In genomic region chr18:50281972-50282520, GRCh38 we compare ENCODE assay signal across 8 cellular contexts. TPM values are rescaled to one million over a fixed set of nuclear protein-coding genes. Genes with fewer than 3 reads are reported as not detected.
DNase-seq lines count a peak whose midpoint lies in the region; ATAC-seq and TF ChIP-seq lines count a peak whose summit lies in the region.

No MANE protein-coding gene starts in this region.

- H3K4me1 ChIP-seq in DOHH2 (ENCODE audit: control insufficient read depth, low read length) (peaks cover 36% of the 10 kb centered on the region), Panc1 (ENCODE audit: control insufficient read depth, insufficient read depth, low read length) (peaks cover 8% of the 10 kb centered on the region), esophagus squamous epithelium (peaks cover 31 to 82% (median 34%) of the 10 kb centered on the region in 3 donors), ovary (ENCODE audit: insufficient read depth) (peaks cover 13% of the 10 kb centered on the region)

- TF ChIP-seq POLR2A in esophagus squamous epithelium (IDR thresholded peaks at IDR 0.05) (no peak), ovary (IDR thresholded peaks at IDR 0.05) (no peak)

- intact Hi-C loops in Panc1 (cut with micrococcal nuclease; ENCODE audit: unreplicated experiment): loop anchor here (10.0 kb wide), 1 partner anchor 73 kb away; no protein-coding TSS in a partner anchor
- intact Hi-C loops in esophagus squamous epithelium (cut with DNase I): no loop called here
- intact Hi-C loops in ovary (cut with DNase I): loop anchor here in 1 of 4 donors (10.0 kb wide), 1 partner anchor 787 kb away; the partner anchor contains the start of gene RPL17

- H3K27ac ChIP-seq in DOHH2 (ENCODE audit: low read depth, low read length) (peak overlapping the region; percentile 77), Panc1 (ENCODE audit: low read length) (peak overlapping the region; percentile 94), esophagus squamous epithelium (peak overlapping the region; percentile 94 to 99 (median 98)), ovary (peak overlapping the region; percentile 75 to 84)

- no peaks in the 10 kb centered on the region for H3K27me3 ChIP-seq in DOHH2 (ENCODE audit: control insufficient read depth, low read length)
- H3K27me3 ChIP-seq in Panc1 (ENCODE audit: control insufficient read depth, insufficient read depth, low read length): no peaks in the 10 kb centered on the region
- no peaks in the 10 kb centered on the region for H3K27me3 ChIP-seq in esophagus squamous epithelium
- H3K27me3 ChIP-seq in ovary: no peaks in the 10 kb centered on the region

- DNase-seq in Panc1 (ENCODE audit: low read depth, low spot score) (no peak), esophagus squamous epithelium (lab: John Stamatoyannopoulos, UW) (no peak), ovary (peak in 1 of 5 donors; percentile 28), activated gamma-delta T cell (lab: John Stamatoyannopoulos, UW) (no peak), NOMO-1 treated with DMSO at 0.1 percent for 48 hours (lab: John Stamatoyannopoulos, UW; ENCODE audit: unreplicated experiment) (no peak), hepatic stellate cell (ENCODE audit: low spot score) (no peak), NCI-H1417 (lab: John Stamatoyannopoulos, UW) (no peak)

- no peak for TF ChIP-seq CTCF in DOHH2 (IDR thresholded peaks at IDR 0.05; ENCODE audit: low read depth, low read length, poor library complexity, severe bottlenecking)
- no peak for TF ChIP-seq CTCF in Panc1 (IDR thresholded peaks at IDR 0.05)
- no peak for TF ChIP-seq CTCF in esophagus squamous epithelium (IDR thresholded peaks at IDR 0.05)
- TF ChIP-seq CTCF in ovary (IDR thresholded peaks at IDR 0.05): no peak

- H3K36me3 ChIP-seq in DOHH2 (ENCODE audit: control insufficient read depth, low read length) (peaks cover 86% of the 10 kb centered on the region), Panc1 (ENCODE audit: control insufficient read depth, insufficient read depth, low read length) (peaks cover 5% of the 10 kb centered on the region), esophagus squamous epithelium (peaks cover under 1 to 67% (median 17%) of the 10 kb centered on the region in 3 donors), ovary (no peaks in the 10 kb centered on the region)

- H3K9me2 ChIP-seq in DOHH2 (replicated peaks; ENCODE audit: control insufficient read depth, low read length): no peaks in the 10 kb centered on the region

- CTCF ChIA-PET in Panc1 (lab: Charles Lee): interaction anchor here (0.8 kb wide), 1 partner anchor 75 kb away, joined by 4 read pairs; no protein-coding TSS in a partner anchor

- in situ Hi-C loops in Panc1 (cut with HindIII; ENCODE audit: low pct_unique_long_range_greater_than_20kb, low sequenced_read_pairs): no loop called here

- H3K4me2 ChIP-seq in DOHH2 (ENCODE audit: low read length): peak overlapping the region; percentile 95

- no peaks in the 10 kb centered on the region for H3K9me3 ChIP-seq in DOHH2 (ENCODE audit: control insufficient read depth, insufficient read depth, low read length)
- H3K9me3 ChIP-seq in Panc1 (ENCODE audit: control insufficient read depth, insufficient read depth, low read depth, low read length): no peaks in the 10 kb centered on the region
- H3K9me3 ChIP-seq in esophagus squamous epithelium: no peaks in the 10 kb centered on the region
- no peaks in the 10 kb centered on the region for H3K9me3 ChIP-seq in ovary

- ATAC-seq in Panc1: no peak

- WGBS in esophagus squamous epithelium, 2 donors: 61 to 94% methylated on average over 6 to 10 of the region's 35 CpGs
- 26 to 35% (median 30%) methylated on average over 32 to 35 of the region's 35 CpGs for WGBS in ovary, 3 donors

- no peak for TF ChIP-seq EP300 in ovary (IDR thresholded peaks at IDR 0.05)

- H3K4me3 ChIP-seq in DOHH2 (ENCODE audit: low read length) (peak overlapping the region; percentile 98), Panc1 (ENCODE audit: low read depth in 2 of 2, low read length in 2 of 2) (peak overlapping the region; percentile 88 to 98), esophagus squamous epithelium (peak overlapping the region; percentile 60 to 99 (median 82)), ovary (peak overlapping the region; percentile 95)

- peaks cover 19% of the 10 kb centered on the region; the same call in 1 of the 2 replicates for H4K20me1 ChIP-seq in DOHH2 (ENCODE audit: control insufficient read depth, insufficient read depth, low read depth, low read length)

- peaks cover 59% of the 10 kb centered on the region for H3K79me2 ChIP-seq in DOHH2 (ENCODE audit: control insufficient read depth, low read length)

- POLR2A ChIA-PET in Panc1 (lab: Charles Lee): no interaction called here

- no peaks in the 10 kb centered on the region for H3F3A ChIP-seq in DOHH2 (ENCODE audit: control insufficient read depth, insufficient read depth)

- BruUV-seq in Panc1 (replicated peaks; lab: Mats Ljungman, UMichigan): no TSS peak

RNA-seq across cellular contexts. Expression of gene MBD1, which starts 0.7 kb away (rescaled TPM):
- 47.3 TPM for total RNA-seq in Panc1 (2021; ENCODE audit: unreplicated experiment)
- polyA plus RNA-seq in Panc1 (2012; ENCODE audit: insufficient read length): 39.9 TPM
- total RNA-seq in esophagus squamous epithelium: 10 to 100 TPM; 39.5 to 83.8 (median 61.0) TPM
- total RNA-seq in ovary: 10 to 100 TPM; 47.7 to 78.5 (median 61.7) TPM
- polyA plus RNA-seq in ovary: 10 to 100 TPM; 30.1 to 37.8 TPM

RNA-seq across cellular contexts. Expression of gene CXXC1, which starts 5.4 kb away (rescaled TPM):
- total RNA-seq in Panc1 (2021; ENCODE audit: unreplicated experiment): 60.8 TPM
- 75.0 TPM for polyA plus RNA-seq in Panc1 (2012; ENCODE audit: insufficient read length)
- total RNA-seq in esophagus squamous epithelium: 10 to 100 TPM; 42.0 to 58.9 (median 53.9) TPM
- total RNA-seq in ovary: 10 to 100 TPM; 39.1 to 77.9 (median 70.7) TPM
- 10 to 100 TPM; 52.0 to 67.8 TPM for polyA plus RNA-seq in ovary

RNA-seq across cellular contexts. Expression of gene CFAP53, which starts 15.8 kb away (rescaled TPM):
- total RNA-seq in Panc1 (2021; ENCODE audit: unreplicated experiment): 0.23 TPM
- 0.28 TPM for polyA plus RNA-seq in Panc1 (2012; ENCODE audit: insufficient read length)
- total RNA-seq in esophagus squamous epithelium: under 1 TPM in 1 of 4 donors, not detected in 3; 0.19 TPM
- 1 to 10 TPM in 1 of 7 donors, under 1 TPM in 6; 0.40 to 9.9 (median 0.61) TPM for total RNA-seq in ovary
- polyA plus RNA-seq in ovary: 1 to 10 TPM in 1 of 2 donors, under 1 TPM in 1; 0.41 to 1.2 TPM
